Comparison of ENCODE assay signal across 9 cellular contexts in the genomic region with DNA sequence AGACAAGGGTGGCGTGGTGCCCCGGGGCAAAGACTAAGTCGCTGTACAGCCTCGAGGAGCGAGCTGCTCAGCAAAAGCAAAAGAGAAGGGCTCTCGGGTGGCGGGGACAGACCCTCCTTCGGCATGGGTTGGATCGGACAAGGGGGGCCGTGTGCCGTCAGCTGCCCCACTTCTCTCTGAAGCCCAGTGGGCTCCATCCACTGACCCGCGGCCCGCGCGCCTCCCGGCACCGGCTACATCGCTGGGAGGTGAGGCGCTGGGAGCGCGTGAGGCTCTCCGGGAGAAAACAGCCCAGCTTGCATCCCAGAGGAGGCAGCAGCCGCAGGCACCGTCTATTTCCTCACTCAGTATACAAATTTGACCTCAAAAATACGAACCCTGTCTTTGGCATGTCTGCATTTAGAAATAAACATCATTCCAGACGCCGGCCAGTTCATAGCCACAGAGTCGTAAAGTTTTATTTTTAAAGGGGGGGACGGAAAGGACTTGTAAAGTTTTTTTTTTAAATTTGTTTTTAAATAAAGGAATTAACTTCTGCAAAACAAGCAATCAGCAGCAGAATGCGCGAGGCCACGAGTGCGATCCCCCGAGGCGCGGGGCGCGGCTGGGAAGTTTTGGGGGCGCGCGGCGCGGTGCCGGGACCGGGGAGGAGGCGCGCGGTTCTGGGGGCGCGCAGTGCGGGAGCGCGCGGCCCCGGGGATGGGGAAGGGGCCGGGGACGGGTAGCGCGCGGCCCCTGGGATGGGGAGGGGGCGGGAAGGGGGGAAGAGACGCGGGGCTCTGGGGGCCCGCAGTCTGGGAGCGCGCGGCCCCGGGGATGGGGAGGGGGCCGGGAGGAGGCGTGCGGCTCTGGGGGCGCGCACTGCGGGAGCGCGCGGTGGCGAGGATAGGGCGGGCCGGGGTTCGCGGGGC. TPM values are rescaled to one million over a fixed set of nuclear protein-coding genes. Genes with fewer than 3 reads are reported as not detected.
DNase-seq lines count a peak whose midpoint lies in the region; FAIRE-seq and TF ChIP-seq lines count a peak whose summit lies in the region.
"Had no signal": no experiment of that assay in that cellular context is flagged by ENCODE, and none has a peak within 500 bp of the region (broad histone marks: within the 10 kb centered on the region; RNA-seq: fewer than 3 reads in every experiment).

No MANE protein-coding gene starts in this region.

- FAIRE-seq in astrocyte (lab: Jason Lieb, UNC) = no peak
- FAIRE-seq: colon had no signal

- H3K4me1 Mint-ChIP-seq in astrocyte (ENCODE audit: low read depth, unreplicated experiment) (peaks cover 6% of the 10 kb centered on the region), progenitor cell of endocrine pancreas (ENCODE audit: low read depth) (peaks cover 2% of the 10 kb centered on the region)

- H2AFZ ChIP-seq in astrocyte (ENCODE audit: low read depth, low read length) = peak overlapping the region; percentile 84

- H3K27ac ChIP-seq in astrocyte (ENCODE audit: low read depth, low read length) = no peak overlapping the region

- H3K4me3 Mint-ChIP-seq in astrocyte (ENCODE audit: unreplicated experiment) = peak overlapping the region; percentile 89
- H3K4me3 Mint-ChIP-seq in progenitor cell of endocrine pancreas (ENCODE audit: low read depth) = peak overlapping the region; percentile 79

- H3K4me3 ChIP-seq in H7 (ENCODE audit: insufficient read depth, low read depth, low read length) (peak overlapping the region; percentile 57), astrocyte (ENCODE audit: insufficient read depth, low read depth, low read length) (peak overlapping the region; percentile 58)

- DNase-seq in NCI-H2029 (lab: John Stamatoyannopoulos, UW) = peak; percentile 12
- DNase-seq in NCI-H2029 treated with DMSO at 0.1 percent for 48 hours (lab: John Stamatoyannopoulos, UW) = no peak
- DNase-seq in H7 = peak; percentile 96
- peak; percentile 85 for DNase-seq in NCI-H2227 (lab: John Stamatoyannopoulos, UW; ENCODE audit: unreplicated experiment)
- peak; percentile 54 for DNase-seq in astrocyte (ENCODE audit: low read depth)
- peak; percentile 70 for DNase-seq in hepatic stellate cell (ENCODE audit: low spot score)
- DNase-seq in progenitor cell of endocrine pancreas (ENCODE audit: low spot score, unreplicated experiment) = peak; percentile 20
- no peak for DNase-seq in stimulated activated naive CD4-positive, alpha-beta T cell (lab: John Stamatoyannopoulos, UW)

- peak overlapping the region; percentile 21 for H3K9ac ChIP-seq in astrocyte (ENCODE audit: low read length)

- no peak for TF ChIP-seq CTCF in astrocyte (IDR thresholded peaks at IDR 0.05; ENCODE audit: insufficient read depth, low read depth, low read length)
- TF ChIP-seq CTCF in progenitor cell of endocrine pancreas (IDR thresholded peaks at IDR 0.05; ENCODE audit: unreplicated experiment) = no peak

- peaks cover 7% of the 10 kb centered on the region for H3K79me2 ChIP-seq in astrocyte (ENCODE audit: insufficient read depth, low read length)

- peak overlapping the region; percentile 91 for H3K4me2 ChIP-seq in astrocyte (ENCODE audit: low read length)

- peaks cover 26% of the 10 kb centered on the region for H4K20me1 ChIP-seq in astrocyte (ENCODE audit: insufficient read depth, low read length)

- no peak overlapping the region for H3K27ac Mint-ChIP-seq in astrocyte (ENCODE audit: unreplicated experiment)
- peak overlapping the region; percentile 80 for H3K27ac Mint-ChIP-seq in progenitor cell of endocrine pancreas

- H3K36me3 ChIP-seq in H7 (replicated peaks; ENCODE audit: control insufficient read depth, insufficient read depth, low read length) (no peaks in the 10 kb centered on the region), astrocyte (ENCODE audit: insufficient read depth, low read length) (no peaks in the 10 kb centered on the region)

- H3K9me3 ChIP-seq in astrocyte (ENCODE audit: insufficient read depth, low read depth, low read length) = no peaks in the 10 kb centered on the region

- peaks cover 11% of the 10 kb centered on the region for H3K4me1 ChIP-seq in astrocyte (ENCODE audit: insufficient read depth, low read length)

- H3K9me3 Mint-ChIP-seq in astrocyte (ENCODE audit: unreplicated experiment) (no peaks in the 10 kb centered on the region), progenitor cell of endocrine pancreas (ENCODE audit: low read depth) (no peaks in the 10 kb centered on the region)

- H3K27me3 Mint-ChIP-seq in astrocyte (ENCODE audit: low read depth, unreplicated experiment) (peaks cover 34% of the 10 kb centered on the region), progenitor cell of endocrine pancreas (peaks cover 78% of the 10 kb centered on the region)

- H3K27me3 ChIP-seq in H7 (ENCODE audit: control insufficient read depth, insufficient read depth, low read length) = peaks cover 62% of the 10 kb centered on the region
- H3K27me3 ChIP-seq in astrocyte (ENCODE audit: insufficient read depth, low read length) = peaks cover 34% of the 10 kb centered on the region

- peaks cover 7% of the 10 kb centered on the region for H3K36me3 Mint-ChIP-seq in astrocyte (ENCODE audit: low read depth, unreplicated experiment)
- H3K36me3 Mint-ChIP-seq in progenitor cell of endocrine pancreas (ENCODE audit: insufficient read depth) = no peaks in the 10 kb centered on the region

RNA-seq across cellular contexts. Expression of gene GPR137B, which starts 0.6 kb away (rescaled TPM):
- 1.5 and 1.6 TPM in 2 replicates for total RNA-seq in H7 (2014; rRNA removed; shearing (Covaris generic))
- total RNA-seq in astrocyte (12.9 and 13.1 TPM in 2 replicates), progenitor cell of endocrine pancreas (6.9 and 9.5 TPM in 2 replicates)

Comparison
In these comparisons a context has a peak if more than half of its experiments do, and no peak if none do; other contexts are left out.
1. DNase-seq: peak in NCI-H2029 (single experiment), H7 (single experiment), NCI-H2227 (single experiment), astrocyte (single experiment), hepatic stellate cell (single experiment) and progenitor cell of endocrine pancreas (single experiment); none in NCI-H2029 treated with DMSO at 0.1 percent for 48 hours (single experiment) and stimulated activated naive CD4-positive, alpha-beta T cell (0 of 6).